Comparison of ENCODE assay signal across 1 cellular context in genomic region chr20:45117581-45117980, GRCh38.
TF ChIP-seq lines count a peak whose summit lies in the region.

No MANE protein-coding gene starts in this region.

TF ChIP-seq in WTC11, 78 proteins besides CTCF, POLR2A, EP300 and RAD21 (continued from another document):
- no peak for TF ChIP-seq MLX (CRISPR knock-in tag; IDR thresholded peaks at IDR 0.05)
- TF ChIP-seq ATF3 (CRISPR knock-in tag; conservative IDR thresholded peaks at IDR 0.05): no peak
- TF ChIP-seq ARID4B (CRISPR knock-in tag; IDR thresholded peaks at IDR 0.05; ENCODE audit: borderline replicate concordance): no peak
- TF ChIP-seq OVOL2 (CRISPR knock-in tag; IDR thresholded peaks at IDR 0.05; ENCODE audit: borderline replicate concordance): no peak
- no peak for TF ChIP-seq ZNF263 (CRISPR knock-in tag; IDR thresholded peaks at IDR 0.05; ENCODE audit: low read depth)
- TF ChIP-seq ZSCAN18 (CRISPR knock-in tag; IDR thresholded peaks at IDR 0.05): no peak
- no peak for TF ChIP-seq ATF1 (CRISPR knock-in tag; IDR thresholded peaks at IDR 0.05)
- no peak for TF ChIP-seq CDX4 (CRISPR knock-in tag; IDR thresholded peaks at IDR 0.05; ENCODE audit: borderline replicate concordance)
- no peak for TF ChIP-seq E2F1 (CRISPR knock-in tag; IDR thresholded peaks at IDR 0.05)
- no peak for TF ChIP-seq MAX (CRISPR knock-in tag; IDR thresholded peaks at IDR 0.05)
- TF ChIP-seq GABPB1 (CRISPR knock-in tag; IDR thresholded peaks at IDR 0.05): no peak
- no peak for TF ChIP-seq TP53 (CRISPR knock-in tag; IDR thresholded peaks at IDR 0.05)
